Comparison of ENCODE assay signal across 20 cellular contexts in genomic region chr16:86064431-86065250, GRCh38.
DNase-seq lines count a peak whose midpoint lies in the region; ATAC-seq, FAIRE-seq and TF ChIP-seq lines count a peak whose summit lies in the region.
"Had no signal": no experiment of that assay in that cellular context is flagged by ENCODE, and none has a peak within 500 bp of the region (broad histone marks: within the 10 kb centered on the region; RNA-seq: fewer than 3 reads in every experiment).

No MANE protein-coding gene starts in this region.

- TF ChIP-seq POLR2A in GM12878 (IDR thresholded peaks at IDR 0.05; ENCODE audit: low read depth, low read length): no peak

- ATAC-seq in GM12878 (peak; percentile 43; the same call in 2 of the 3 replicates), GM21447 (IDR thresholded peaks at IDR 0.05; ENCODE audit: unreplicated experiment) (no peak), SK-N-SH treated with all-trans-retinoic acid at 6 μM for 48 hours (no peak), GM21367 (IDR thresholded peaks at IDR 0.05; ENCODE audit: unreplicated experiment) (no peak)
- ATAC-seq: Panc1 had no signal

- no peaks in the 10 kb centered on the region for H3K36me3 ChIP-seq in HEK293 (ENCODE audit: control insufficient read depth in 2 of 2, insufficient read depth in 1 of 2, low read length in 2 of 2)
- H3K36me3 ChIP-seq in GM12878 (ENCODE audit: control insufficient read depth in 2 of 2, insufficient read depth in 2 of 2, low read length in 1 of 2): no peaks in the 10 kb centered on the region
- no peaks in the 10 kb centered on the region for H3K36me3 ChIP-seq in neural progenitor cell

- no peak overlapping the region for H3K27ac Mint-ChIP-seq in neural progenitor cell
- H3K27ac Mint-ChIP-seq: H9 had no signal

- WGBS in GM12878 (ENCODE audit: insufficient coverage, insufficient replicate concordance, low lambda C conversion rate, missing lambda C conversion rate): 20% methylated on average over 11 of the region's 11 CpGs

- SMC1A ChIA-PET in GM12878 (lab: Charles Lee; ENCODE audit: uncharacterized antibody, unreplicated experiment): no interaction called here

- H3K27me3 Mint-ChIP-seq in neural progenitor cell (ENCODE audit: insufficient read depth, low read depth): peaks cover 33% of the 10 kb centered on the region

- H2AFZ ChIP-seq in GM12878 (ENCODE audit: control insufficient read depth, low read depth, low read length) (no peak overlapping the region), neural progenitor cell (replicated peaks) (no peak overlapping the region)

- no peak for TF ChIP-seq EP300 in GM12878 (IDR thresholded peaks at IDR 0.05; ENCODE audit: borderline replicate concordance in 1 of 2, control insufficient read depth in 1 of 2, low read depth in 2 of 2, low read length in 2 of 2)

- CTCF ChIA-PET in HEK293 (lab: Yijun Ruan, JAX) (interaction anchor here (1.1 kb wide), 1 partner anchor 15 kb away, joined by 4 read pairs; no protein-coding TSS in a partner anchor), GM12878 (lab: Yijun Ruan, JAX) (no interaction called here)

- H3K36me3 Mint-ChIP-seq in neural progenitor cell: no peaks in the 10 kb centered on the region

- in situ Hi-C loops in GM12878 (cut with MboI): no loop called here

- H3K4me1 ChIP-seq in HEK293 (ENCODE audit: control insufficient read depth, insufficient read depth, low read length) (no peaks in the 10 kb centered on the region), GM12878 (ENCODE audit: control insufficient read depth, insufficient read depth, low read length) (no peaks in the 10 kb centered on the region), neural progenitor cell (no peaks in the 10 kb centered on the region)

- no peak for FAIRE-seq in GM12878 (lab: Jason Lieb, UNC)

- H3K4me3 ChIP-seq in GM12864 (ENCODE audit: low read depth, low read length) (no peak overlapping the region), HEK293 (ENCODE audit: low read depth, low read length) (no peak overlapping the region), GM12878 (no peak overlapping the region), neural progenitor cell (no peak overlapping the region)

- H3K27ac ChIP-seq in HEK293 (ENCODE audit: extremely low read depth, low read depth, low read length): no peak overlapping the region
- no peak overlapping the region for H3K27ac ChIP-seq in GM12878 (ENCODE audit: control insufficient read depth, insufficient read depth)
- no peak overlapping the region for H3K27ac ChIP-seq in neural progenitor cell
- H3K27ac ChIP-seq: C4-2B, HL-60 had no signal

- H3F3A ChIP-seq in neural progenitor cell (ENCODE audit: low read depth): no peaks in the 10 kb centered on the region

- POLR2A ChIA-PET in HEK293 (lab: Yijun Ruan, JAX): interaction anchor here (0.6 to 0.7 kb wide), 2 partner anchors 58 to 104 kb away, joined by 4 to 6 read pairs; no protein-coding TSS in a partner anchor
- POLR2A ChIA-PET in GM12878 (lab: Charles Lee): interaction anchor here (0.7 kb wide), 1 partner anchor 187 kb away, joined by 3 read pairs; no protein-coding TSS in a partner anchor

- no peak overlapping the region for H3K9ac ChIP-seq in GM12878 (ENCODE audit: control insufficient read depth, insufficient read depth, low read length)
- no peak overlapping the region for H3K9ac ChIP-seq in neural progenitor cell
- H3K9ac ChIP-seq: SK-N-SH had no signal

- intact Hi-C loops in GM12878 (cut with micrococcal nuclease; ENCODE audit: unreplicated experiment): no loop called here

- H4K20me1 ChIP-seq in GM12878 (ENCODE audit: control insufficient read depth, insufficient read depth) (no peaks in the 10 kb centered on the region), neural progenitor cell (ENCODE audit: low read depth) (no peaks in the 10 kb centered on the region)

- DNase-seq in GM12864 (ENCODE audit: low read depth) (no peak), GM12878 (ENCODE audit: low read depth, low spot score) (no peak), neural progenitor cell (ENCODE audit: low spot score) (no peak), midbrain (lab: John Stamatoyannopoulos, UW) (no peak)
- DNase-seq: DMS 273 treated with DMSO at 0.1 percent for 48 hours, GDM1, H9, KBM-7, NCI-H1092 treated with DMSO at 0.1 percent for 48 hours, NCI-H1694, NCI-H510A treated with DMSO at 0.1 percent for 48 hours, Right ventricle myocardium superior, SK-N-SH had no signal

- no peaks in the 10 kb centered on the region for H3K79me2 ChIP-seq in GM12878 (ENCODE audit: control insufficient read depth, insufficient read depth, low read length)
- H3K79me2 ChIP-seq in neural progenitor cell (ENCODE audit: low read depth): no peaks in the 10 kb centered on the region

- no peaks in the 10 kb centered on the region for H3K9me3 Mint-ChIP-seq in neural progenitor cell

- TF ChIP-seq RAD21 in GM12878 (IDR thresholded peaks at IDR 0.05; ENCODE audit: insufficient read depth, low read depth, low read length): no peak

- H3K27me3 ChIP-seq in GM12878 (replicated peaks in 1 of 2; ENCODE audit: control insufficient read depth in 2 of 2, insufficient read depth in 2 of 2, low read length in 1 of 2): no peaks in the 10 kb centered on the region; a peak in 2 of 4 replicates
- H3K27me3 ChIP-seq in neural progenitor cell: peaks cover 3% of the 10 kb centered on the region

- RAD21 ChIA-PET in GM12878 (lab: Charles Lee; ENCODE audit: unreplicated experiment): interaction anchor here (0.7 kb wide), 1 partner anchor 328 kb away, joined by 4 read pairs; no protein-coding TSS in a partner anchor

- no TSS peak for BruUV-seq in GM12878 (replicated peaks; lab: Mats Ljungman, UMichigan)

- H3K4me1 Mint-ChIP-seq in neural progenitor cell: peaks cover 17% of the 10 kb centered on the region

- H3K9me3 ChIP-seq in HEK293 (ENCODE audit: control insufficient read depth, insufficient read depth, low read depth, low read length) (no peaks in the 10 kb centered on the region), GM12878 (replicated peaks; ENCODE audit: control insufficient read depth, insufficient read depth, low read length) (no peaks in the 10 kb centered on the region), neural progenitor cell (ENCODE audit: low read depth) (no peaks in the 10 kb centered on the region)
- H3K9me3 ChIP-seq: SK-N-SH had no signal

- H3K4me3 Mint-ChIP-seq in neural progenitor cell: peak overlapping the region; percentile 35
- H3K4me3 Mint-ChIP-seq: H9 had no signal

- TF ChIP-seq CTCF in GM12864 (IDR thresholded peaks at IDR 0.05; ENCODE audit: low read depth, low read length, missing control alignments) (peak; percentile 9), HEK293 (tag by site-specific recombination; IDR thresholded peaks at IDR 0.05) (no peak), GM12878 (IDR thresholded peaks at IDR 0.05 in 2 of 3, conservative IDR thresholded peaks at IDR 0.05 in 1 of 3; ENCODE audit: control insufficient read depth in 2 of 3, extremely low read depth in 1 of 3, insufficient read depth in 1 of 3, low read depth in 3 of 3, low read length in 3 of 3) (peak in 1 of 3 experiments; percentile 22; a peak in 1 of 6 replicates), neural progenitor cell (IDR thresholded peaks at IDR 0.05) (no peak)

- no peak overlapping the region for H3K4me2 ChIP-seq in GM12878 (ENCODE audit: control insufficient read depth, insufficient read depth)
- H3K4me2 ChIP-seq in neural progenitor cell: no peak overlapping the region
- H3K4me2 ChIP-seq: SK-N-SH had no signal

TF ChIP-seq in HEK293, 187 proteins besides CTCF, POLR2A, EP300 and RAD21 (continues in another document):
- TF ChIP-seq SCRT2 (tag by site-specific recombination; IDR thresholded peaks at IDR 0.05): peak; percentile 77
- TF ChIP-seq ZNF138 (tag by site-specific recombination; IDR thresholded peaks at IDR 0.05; ENCODE audit: borderline replicate concordance): no peak
- peak; percentile 65; the same call in 1 of the 2 replicates for TF ChIP-seq SCRT1 (tag by site-specific recombination; IDR thresholded peaks at IDR 0.05; ENCODE audit: borderline replicate concordance)

TF ChIP-seq in GM12878, 131 proteins besides CTCF, POLR2A, EP300 and RAD21:
- TF ChIP-seq ZNF384 (IDR thresholded peaks at IDR 0.05; ENCODE audit: borderline replicate concordance, low read depth, low read length): no peak
- TF ChIP-seq RELB (IDR thresholded peaks at IDR 0.05; ENCODE audit: low read depth): no peak
TF ChIP-seq in GM12878: peak in this region for 0.

TF ChIP-seq in SK-N-SH treated with all-trans-retinoic acid at 6 μM for 48 hours, 23 proteins besides CTCF, POLR2A, EP300 and RAD21 (continues in another document):
- TF ChIP-seq OSR1 (CRISPR knock-in tag; IDR thresholded peaks at IDR 0.05) (no peak), TCF4 (CRISPR knock-in tag; IDR thresholded peaks at IDR 0.05; ENCODE audit: borderline replicate concordance) (no peak), ZNF70 (CRISPR knock-in tag; IDR thresholded peaks at IDR 0.05) (no peak), ZFP30 (CRISPR knock-in tag; IDR thresholded peaks at IDR 0.05) (no peak), CSRNP3 (CRISPR knock-in tag; IDR thresholded peaks at IDR 0.05) (no peak), TOX (CRISPR knock-in tag; IDR thresholded peaks at IDR 0.05; ENCODE audit: borderline replicate concordance) (no peak), CREB5 (CRISPR knock-in tag; IDR thresholded peaks at IDR 0.05; ENCODE audit: low read depth) (no peak), RARB (CRISPR knock-in tag; IDR thresholded peaks at IDR 0.05) (no peak), CSDC2 (CRISPR knock-in tag; IDR thresholded peaks at IDR 0.05) (no peak), ZC3H10 (CRISPR knock-in tag; IDR thresholded peaks at IDR 0.05) (no peak)
